21 cellular contexts compared by ENCODE assay signal in genomic region chr14:76717508-76717907, GRCh38. TPM values are rescaled to one million over a fixed set of nuclear protein-coding genes. Genes with fewer than 3 reads are reported as not detected.
A peak's percentile ranks its signal among the peaks of the same experiment; 100 is the strongest.
DNase-seq lines count a peak whose midpoint lies in the region; ATAC-seq, FAIRE-seq and TF ChIP-seq lines count a peak whose summit lies in the region.
"Had no signal": no experiment of that assay in that cellular context is flagged by ENCODE, and none has a peak within 500 bp of the region (broad histone marks: within the 10 kb centered on the region; RNA-seq: fewer than 3 reads in every experiment).

No MANE protein-coding gene starts in this region.

- H2AFZ ChIP-seq in H1 (ENCODE audit: low read length) (no peak overlapping the region), neuronal stem cell (ENCODE audit: low read length) (no peak overlapping the region)

- H3K4ac ChIP-seq in H1 (replicated peaks; ENCODE audit: insufficient read length, low read depth, low read length) (no peak overlapping the region), neuronal stem cell (ENCODE audit: low read length) (no peak overlapping the region)

- no peak overlapping the region for H4K5ac ChIP-seq in H1 (ENCODE audit: insufficient read length, low read depth, low read length)

- H3K27ac ChIP-seq in H1 (ENCODE audit: low read depth, low read length) (no peak overlapping the region), neuronal stem cell (replicated peaks; ENCODE audit: low read length) (no peak overlapping the region), right lobe of liver (no peak overlapping the region)
- H3K27ac ChIP-seq: RWPE1 had no signal

- no peak overlapping the region for H3K4me3 ChIP-seq in Jurkat, Clone E6-1 (ENCODE audit: low read length)
- H3K4me3 ChIP-seq in H1 (ENCODE audit: extremely low read depth in 1 of 4, insufficient read depth in 2 of 4, low read depth in 3 of 4, low read length in 4 of 4) (no peak overlapping the region), neuronal stem cell (ENCODE audit: low read length in 2 of 2) (no peak overlapping the region), right lobe of liver (no peak overlapping the region)

- no peaks in the 10 kb centered on the region for H4K20me1 ChIP-seq in H1 (replicated peaks in 1 of 2; ENCODE audit: control insufficient read depth in 1 of 2, insufficient read depth in 2 of 2, low read length in 2 of 2)

- TF ChIP-seq EP300 in H1 (IDR thresholded peaks at IDR 0.05; ENCODE audit: borderline replicate concordance in 1 of 2, low read depth in 2 of 2, low read length in 2 of 2) = no peak

- H3K9me3 ChIP-seq in H1 (ENCODE audit: insufficient read depth in 2 of 2, low read depth in 1 of 2, low read length in 1 of 2) = no peaks in the 10 kb centered on the region
- peaks cover 0 to 10% of the 10 kb centered on the region in 2 donors for H3K9me3 ChIP-seq in neuronal stem cell (replicated peaks in 1 of 2; ENCODE audit: control insufficient read depth in 2 of 2, insufficient read depth in 1 of 2, low read depth in 1 of 2, low read length in 2 of 2)
- no peaks in the 10 kb centered on the region for H3K9me3 ChIP-seq in right lobe of liver

- H3K4me1 ChIP-seq in H1 (replicated peaks in 1 of 4; ENCODE audit: control insufficient read depth in 3 of 4, insufficient read depth in 4 of 4, low read length in 3 of 4) (peaks cover 0 to 3% (median under 1%) of the 10 kb centered on the region in 4 experiments; a peak in 1 of 7 replicates), neuronal stem cell (ENCODE audit: control insufficient read depth in 2 of 2, insufficient read depth in 1 of 2, low read depth in 1 of 2, low read length in 2 of 2) (peaks cover 11 to 19% of the 10 kb centered on the region in 2 donors), right lobe of liver (peaks cover 0 to 16% (median 0%) of the 10 kb centered on the region in 4 donors)

- no peak overlapping the region for H2BK120ac ChIP-seq in H1 (replicated peaks; ENCODE audit: low read depth, low read length)
- no peak overlapping the region for H2BK120ac ChIP-seq in neuronal stem cell (ENCODE audit: low read depth, low read length)

- H3K9ac ChIP-seq in H1 (replicated peaks in 1 of 4; ENCODE audit: extremely low read depth in 1 of 4, low read depth in 3 of 4, low read length in 3 of 4) (no peak overlapping the region), neuronal stem cell (ENCODE audit: low read depth, low read length, poor library complexity) (no peak overlapping the region)

- H4K8ac ChIP-seq in H1 (ENCODE audit: extremely low read depth, insufficient read depth, low read length) (no peak overlapping the region), neuronal stem cell (ENCODE audit: low read depth, low read length) (no peak overlapping the region)

- H3K36me3 ChIP-seq in H1 (ENCODE audit: control insufficient read depth in 2 of 4, insufficient read depth in 4 of 4, low read length in 3 of 4) = no peaks in the 10 kb centered on the region
- H3K36me3 ChIP-seq in neuronal stem cell (replicated peaks in 1 of 2; ENCODE audit: control insufficient read depth in 2 of 2, insufficient read depth in 2 of 2, low read length in 2 of 2) = no peaks in the 10 kb centered on the region
- no peaks in the 10 kb centered on the region for H3K36me3 ChIP-seq in right lobe of liver

- H2BK5ac ChIP-seq in H1 (ENCODE audit: low read depth, low read length) (no peak overlapping the region), neuronal stem cell (ENCODE audit: low read length) (no peak overlapping the region)

- CTCF ChIA-PET in H1 (lab: Charles Lee; ENCODE audit: partially characterized antibody) = interaction anchor here (0.5 to 3.9 kb wide), 6 partner anchors 8 to 720 kb away, joined by 3 to 46 read pairs (median 3); no protein-coding TSS in a partner anchor

- DNase-seq in NCI-H2171 treated with DMSO at 0.1 percent for 48 hours (lab: John Stamatoyannopoulos, UW) (peak; percentile 18), NCI-H2171 (lab: John Stamatoyannopoulos, UW) (no peak), H1 (ENCODE audit: low read depth in 1 of 2, low spot score in 2 of 2) (no peak), neuronal stem cell (ENCODE audit: low spot score) (no peak), right lobe of liver (no peak)
- peak; percentile 11 for DNase-seq in Jurkat, Clone E6-1 (ENCODE audit: low read depth, low spot score)
- DNase-seq in stimulated activated naive CD8-positive, alpha-beta T cell treated with anti-CD3 and anti-CD28 coated beads, Interleukin-15, Interleukin-2, amounts not matched to agents 100 U/mL and 50 U/mL, for 24 hours = no peak
- DNase-seq: C1 segment of cervical spinal cord; EL; HFFc6; IMR-90; NCI-H1417 treated with DMSO at 0.1 percent for 48 hours; NCI-H2081; NCI-H526 treated with DMSO at 0.1 percent for 48 hours; NK-92 treated with Interleukin-12 subunit alpha and Interleukin-12 subunit beta, amount 100 ng/mL, for 24 hours; OCI-M1 had no signal

- no peak for TF ChIP-seq RAD21 in H1 (IDR thresholded peaks at IDR 0.05 in 1 of 2, conservative IDR thresholded peaks at IDR 0.05 in 1 of 2; ENCODE audit: low read depth in 2 of 2, low read length in 2 of 2)

- no peak for FAIRE-seq in H1 (lab: Jason Lieb, UNC)
- FAIRE-seq: A204.1, H54 had no signal

- H3K23me2 ChIP-seq in H1 (ENCODE audit: low read depth, low read length) = no peaks in the 10 kb centered on the region

- no peak overlapping the region for H3K23ac ChIP-seq in H1 (ENCODE audit: insufficient read length)
- H3K23ac ChIP-seq in neuronal stem cell (ENCODE audit: low read depth, low read length, poor library complexity) = no peak overlapping the region

- WGBS in H1 (ENCODE audit: extremely low coverage in 1 of 2, insufficient coverage in 1 of 2, insufficient read length in 1 of 2, insufficient replicate concordance in 2 of 2, low coverage in 1 of 2, low lambda C conversion rate in 2 of 2, missing lambda C conversion rate in 1 of 2), 2 experiments = 90% methylated on average over 7 of the region's 7 CpGs; no CpG with 5 or more reads in 1 of the 2 experiments
- no CpG with 5 or more reads among the region's 7 CpGs for WGBS in neuronal stem cell (ENCODE audit: extremely low coverage in 2 of 2, insufficient read length in 2 of 2, insufficient replicate concordance in 1 of 2), 2 donors
- 76% methylated on average over 4 of the region's 7 CpGs for WGBS in right lobe of liver (ENCODE audit: insufficient coverage, low coverage, low lambda C conversion rate, missing lambda C conversion rate)

- no peak overlapping the region for H3K56ac ChIP-seq in H1 (replicated peaks; ENCODE audit: insufficient read length, low read depth, low read length)

- ATAC-seq in right lobe of liver = no peak
- ATAC-seq in HG02763 (IDR thresholded peaks at IDR 0.05; ENCODE audit: unreplicated experiment) = no peak
- ATAC-seq in stimulated activated naive CD8-positive, alpha-beta T cell treated with anti-CD3 and anti-CD28 coated beads, Interleukin-15, Interleukin-2, amounts not matched to agents 100 U/mL and 50 U/mL, for 24 hours = no peak

- H3K14ac ChIP-seq in H1 (ENCODE audit: insufficient read length) (no peak overlapping the region), neuronal stem cell (ENCODE audit: low read length) (no peak overlapping the region)

- H4K91ac ChIP-seq in H1 (replicated peaks; ENCODE audit: insufficient read length, low read length) = no peak overlapping the region
- H4K91ac ChIP-seq in neuronal stem cell (ENCODE audit: low read depth, low read length, poor library complexity) = no peak overlapping the region

- no peak for TF ChIP-seq CTCF in H1 (IDR thresholded peaks at IDR 0.05; ENCODE audit: control extremely low read depth in 1 of 3, insufficient read depth in 1 of 3, low read depth in 1 of 3, low read length in 3 of 3)
- no peak for TF ChIP-seq CTCF in right lobe of liver (IDR thresholded peaks at IDR 0.05)

- H3K18ac ChIP-seq in H1 (ENCODE audit: extremely low read depth, low read length) (no peak overlapping the region), neuronal stem cell (ENCODE audit: low read length) (peak overlapping the region; percentile 41)

- intact Hi-C loops in right lobe of liver (cut with DNase I) = loop anchor here in 1 of 2 donors (10.0 kb wide), 1 partner anchor 67 kb away; no protein-coding TSS in a partner anchor

- H2AK5ac ChIP-seq in H1 (ENCODE audit: low read depth, low read length) (0 out of 2 replicates have a peak overlapping the region, but pooled peaks have one; percentile 8), neuronal stem cell (ENCODE audit: low read depth, low read length) (peak overlapping the region; percentile 56)

- POLR2A ChIA-PET in H1 (lab: Charles Lee; ENCODE audit: partially characterized antibody) = no interaction called here

- no peaks in the 10 kb centered on the region for H3K79me2 ChIP-seq in H1 (ENCODE audit: control insufficient read depth in 1 of 2, insufficient read depth in 2 of 2, low read length in 2 of 2)

- no peaks in the 10 kb centered on the region for H3K27me3 ChIP-seq in H1 (replicated peaks in 1 of 4; ENCODE audit: control insufficient read depth in 3 of 4, extremely low read depth in 1 of 4, insufficient read depth in 3 of 4, low read length in 3 of 4)
- no peaks in the 10 kb centered on the region for H3K27me3 ChIP-seq in neuronal stem cell (ENCODE audit: control insufficient read depth in 3 of 3, insufficient read depth in 3 of 3, low read depth in 1 of 3, low read length in 3 of 3)
- H3K27me3 ChIP-seq in right lobe of liver = no peaks in the 10 kb centered on the region

- H2BK12ac ChIP-seq in H1 (ENCODE audit: low read depth, low read length) (no peak overlapping the region; the same call in 1 of the 2 replicates), neuronal stem cell (ENCODE audit: low read length) (no peak overlapping the region)

- H3K79me1 ChIP-seq in H1 (ENCODE audit: low read depth, low read length) (no peaks in the 10 kb centered on the region), neuronal stem cell (ENCODE audit: low read depth, low read length) (no peaks in the 10 kb centered on the region)

- no peak overlapping the region for H3K4me2 ChIP-seq in H1 (ENCODE audit: insufficient read depth in 1 of 2, low read depth in 2 of 2, low read length in 2 of 2)
- no peak overlapping the region for H3K4me2 ChIP-seq in neuronal stem cell (ENCODE audit: insufficient read depth, low read length, poor library complexity, severe bottlenecking)

- H2BK20ac ChIP-seq in H1 (ENCODE audit: low read length) = no peak overlapping the region

- no peak for TF ChIP-seq POLR2A in H1 (IDR thresholded peaks at IDR 0.05; ENCODE audit: control extremely low read depth in 1 of 2, low read depth in 2 of 2, low read length in 2 of 2)
- TF ChIP-seq POLR2A in right lobe of liver (IDR thresholded peaks at IDR 0.05) = no peak

- H2BK15ac ChIP-seq in H1 (ENCODE audit: low read length) (no peak overlapping the region), neuronal stem cell (ENCODE audit: low read length) (no peak overlapping the region)

RNA-seq across cellular contexts. Expression of gene VASH1, which starts 43.8 kb away (rescaled TPM):
- 8.3 TPM for polyA plus RNA-seq in Jurkat, Clone E6-1 (2012; ENCODE audit: insufficient read depth, insufficient read length)
- 6.4 and 7.7 TPM in 2 replicates for total RNA-seq in H1 (2021; fragmentation: NEBNext Ultra II Directional; extraction: Animal tissue kit (Norgen Biotek cat#: 25700))
- polyA plus RNA-seq in H1 (2011; rRNA removed) = 3.1 and 4.9 TPM in 2 replicates
- 5.1 TPM for polyA plus RNA-seq in H1 (2011; cell fraction: cytosol; rRNA removed)
- polyA plus RNA-seq in H1 (2011; cell fraction: nucleus; rRNA removed) = 17.4 TPM
- polyA plus RNA-seq in H1 (2012, experiment 1 of 2) = 5.7 to 7.5 TPM (median 6.7 TPM) in 4 replicates
- 4.3 TPM for polyA plus RNA-seq in H1 (2012, experiment 2 of 2)
- 3.2 TPM for polyA plus RNA-seq in H1 (2013, experiment 1 of 2)
- polyA plus RNA-seq in H1 (2013, experiment 2 of 2) = 3.5 TPM
- polyA minus RNA-seq in H1 (2011; rRNA and poly(A)+ RNA removed) = 4.3 and 4.5 TPM in 2 replicates
- 2.3 TPM for polyA minus RNA-seq in H1 (2011; cell fraction: cytosol; rRNA and poly(A)+ RNA removed)
- polyA minus RNA-seq in H1 (2011; cell fraction: nucleus; rRNA and poly(A)+ RNA removed) = 5.6 TPM
- 29.4 TPM for polyA plus RNA-seq in neuronal stem cell (2013, experiment 1 of 2)
- polyA plus RNA-seq in neuronal stem cell (2013, experiment 2 of 2) = 30.2 TPM
- 10 to 100 TPM in 1 of 6 experiments, 1 to 10 TPM in 5; 2.0 to 12.3 (median 4.6) TPM for total RNA-seq in right lobe of liver
- total RNA-seq: HT-29 had no signal

Comparison
In these comparisons a context has a peak if more than half of its experiments do, and no peak if none do; other contexts are left out.
1. DNase-seq: peak in NCI-H2171 treated with DMSO at 0.1 percent for 48 hours (single experiment) and Jurkat, Clone E6-1 (single experiment); none in NCI-H2171 (single experiment), H1 (0 of 2), neuronal stem cell (single experiment), right lobe of liver (0 of 3) and stimulated activated naive CD8-positive, alpha-beta T cell treated with anti-CD3 and anti-CD28 coated beads, Interleukin-15, Interleukin-2, amounts not matched to agents 100 U/mL and 50 U/mL, for 24 hours (single experiment).